ENCODE assay signal across 22 cellular contexts in genomic region chr21:35197191-35197590, GRCh38.
DNase-seq lines count a peak whose midpoint lies in the region; ATAC-seq, FAIRE-seq and TF ChIP-seq lines count a peak whose summit lies in the region.
"Had no signal": no experiment of that assay in that cellular context is flagged by ENCODE, and none has a peak within 500 bp of the region (broad histone marks: within the 10 kb centered on the region; RNA-seq: fewer than 3 reads in every experiment).

No MANE protein-coding gene starts in this region.

- H3K27me3 Mint-ChIP-seq in HFFc6 (ENCODE audit: insufficient read depth): peaks cover 3% of the 10 kb centered on the region
- H3K27me3 Mint-ChIP-seq in activated T-helper 17 cell treated with anti-CD3 and anti-CD28 coated beads, Interleukin-2, amount 50 U/mL, for 72 hours: peaks cover 4% of the 10 kb centered on the region
- H3K27me3 Mint-ChIP-seq: activated CD4-positive, alpha-beta T cell treated with anti-CD3 and anti-CD28 coated beads, Interleukin-2, amount 10 ng/mL, durations not matched to agents 7 days and 5 days had no signal

- no peaks in the 10 kb centered on the region for H3K27me3 ChIP-seq in keratinocyte (ENCODE audit: control insufficient read depth, extremely low read depth, insufficient read depth, low read length)
- H3K27me3 ChIP-seq in right lobe of liver: no peaks in the 10 kb centered on the region
- H3K27me3 ChIP-seq: gastrocnemius medialis had no signal

- no peak overlapping the region for H3K4me2 ChIP-seq in keratinocyte (ENCODE audit: control insufficient read depth, extremely low read depth, insufficient read depth, low read depth, low read length)

- H3K4me3 Mint-ChIP-seq in HFFc6: peak overlapping the region; percentile 14; the same call in 1 of the 2 replicates
- no peak overlapping the region for H3K4me3 Mint-ChIP-seq in activated T-helper 17 cell treated with anti-CD3 and anti-CD28 coated beads, Interleukin-2, amount 50 U/mL, for 72 hours
- H3K4me3 Mint-ChIP-seq: activated CD4-positive, alpha-beta T cell treated with anti-CD3 and anti-CD28 coated beads, Interleukin-2, amount 10 ng/mL, durations not matched to agents 7 days and 5 days; activated CD8-positive, alpha-beta memory T cell treated with anti-CD3 and anti-CD28 coated beads, Interleukin-2, amount 10 ng/mL, durations not matched to agents 7 days and 5 days; nephron progenitor cell; type B pancreatic cell had no signal

- intact Hi-C loops in right lobe of liver (cut with DNase I): no loop called here

- no peak overlapping the region for H2AFZ ChIP-seq in keratinocyte (ENCODE audit: control insufficient read depth, low read length)
- H2AFZ ChIP-seq: parathyroid adenoma had no signal

- dilution Hi-C loops in keratinocyte (cut with MboI; ENCODE audit: extremely low pct_ligation_motif_present, low sequenced_read_pairs): no loop called here

- H3K9me3 ChIP-seq in keratinocyte (ENCODE audit: control insufficient read depth, low read depth, low read length) (peaks cover 13% of the 10 kb centered on the region), right lobe of liver (no peaks in the 10 kb centered on the region)
- H3K9me3 ChIP-seq: gastrocnemius medialis had no signal

- WGBS in right lobe of liver (ENCODE audit: insufficient coverage, low coverage, low lambda C conversion rate, missing lambda C conversion rate): 71% methylated on average over 4 of the region's 4 CpGs

- peak; percentile 44 for DNase-seq in EH (ENCODE audit: low read depth)
- no peak for DNase-seq in HFFc6
- no peak for DNase-seq in keratinocyte (ENCODE audit: low read depth, low spot score)
- DNase-seq in right lobe of liver: no peak
- no peak for DNase-seq in SHP77 treated with DMSO at 0.1 percent for 48 hours (lab: John Stamatoyannopoulos, UW)
- no peak for DNase-seq in glomerular visceral epithelial cell (ENCODE audit: extremely low spot score)
- DNase-seq: activated CD4-positive, alpha-beta T cell treated with anti-CD3 and anti-CD28 coated beads, Interleukin-2, amount 10 ng/mL, durations not matched to agents 7 days and 5 days; activated CD8-positive, alpha-beta memory T cell treated with anti-CD3 and anti-CD28 coated beads, Interleukin-2, amount 10 ng/mL, durations not matched to agents 7 days and 5 days; effector CD8-positive, alpha-beta T cell; gastrocnemius medialis; hypothalamus; NCI-H1048; NCI-H187; NCI-H526; nephron progenitor cell had no signal

- H3K36me3 ChIP-seq in keratinocyte (ENCODE audit: control insufficient read depth in 2 of 2, extremely low read depth in 1 of 2, insufficient read depth in 2 of 2, low read length in 2 of 2) (no peaks in the 10 kb centered on the region), right lobe of liver (no peaks in the 10 kb centered on the region)
- H3K36me3 ChIP-seq: gastrocnemius medialis had no signal

- H3K4me1 ChIP-seq in keratinocyte (ENCODE audit: control insufficient read depth, extremely low read depth, insufficient read depth, low read length) (peaks cover 32% of the 10 kb centered on the region), right lobe of liver (no peaks in the 10 kb centered on the region)
- H3K4me1 ChIP-seq: parathyroid adenoma had no signal

- peak overlapping the region; percentile 24 for H3K9ac ChIP-seq in keratinocyte (ENCODE audit: control insufficient read depth, extremely low read depth, insufficient read depth, low read length)
- H3K9ac ChIP-seq: parathyroid adenoma had no signal

- no peaks in the 10 kb centered on the region for H4K20me1 ChIP-seq in keratinocyte (ENCODE audit: control insufficient read depth, extremely low read depth, insufficient read depth, low read length)

- no peaks in the 10 kb centered on the region for H3K9me1 ChIP-seq in keratinocyte (ENCODE audit: control insufficient read depth, extremely low read depth, insufficient read depth, low read length)

- TF ChIP-seq CTCF in HFFc6 (IDR thresholded peaks at IDR 0.05) (no peak), keratinocyte (optimal IDR thresholded peaks at IDR 0.05 in 1 of 3, IDR thresholded peaks at IDR 0.05 in 1 of 3, conservative IDR thresholded peaks at IDR 0.05 in 1 of 3; ENCODE audit: extremely low read depth in 1 of 3, insufficient read depth in 2 of 3, low read length in 3 of 3) (no peak), right lobe of liver (IDR thresholded peaks at IDR 0.05) (no peak)

- peak overlapping the region; percentile 83 for H3K27ac ChIP-seq in keratinocyte (ENCODE audit: control insufficient read depth, insufficient read depth, low read length)
- H3K27ac ChIP-seq in right lobe of liver: no peak overlapping the region
- H3K27ac ChIP-seq: parathyroid adenoma, VCaP had no signal

- peak; percentile 71 for FAIRE-seq in keratinocyte (lab: Jason Lieb, UNC)
- FAIRE-seq: colon had no signal

- no peaks in the 10 kb centered on the region for H3K9me3 Mint-ChIP-seq in HFFc6
- peaks cover 8% of the 10 kb centered on the region for H3K9me3 Mint-ChIP-seq in activated T-helper 17 cell treated with anti-CD3 and anti-CD28 coated beads, Interleukin-2, amount 50 U/mL, for 72 hours

- ATAC-seq in activated T-helper 17 cell treated with anti-CD3 and anti-CD28 coated beads, Interleukin-2, amount 50 U/mL, for 72 hours (replicated peaks): peak; percentile 85
- no peak for ATAC-seq in right lobe of liver
- no peak for ATAC-seq in HG02852 (IDR thresholded peaks at IDR 0.05; ENCODE audit: unreplicated experiment)
- ATAC-seq: activated CD8-positive, alpha-beta memory T cell treated with anti-CD3 and anti-CD28 coated beads, Interleukin-2, amount 10 ng/mL, durations not matched to agents 7 days and 5 days had no signal

- peak overlapping the region; percentile 86 for H3K27ac Mint-ChIP-seq in HFFc6
- H3K27ac Mint-ChIP-seq in activated T-helper 17 cell treated with anti-CD3 and anti-CD28 coated beads, Interleukin-2, amount 50 U/mL, for 72 hours: no peak overlapping the region
- H3K27ac Mint-ChIP-seq: activated CD4-positive, alpha-beta T cell treated with anti-CD3 and anti-CD28 coated beads, Interleukin-2, amount 10 ng/mL, durations not matched to agents 7 days and 5 days; activated CD8-positive, alpha-beta memory T cell treated with anti-CD3 and anti-CD28 coated beads, Interleukin-2, amount 10 ng/mL, durations not matched to agents 7 days and 5 days; activated T-helper 2 cell treated with anti-CD3 and anti-CD28 coated beads, Interferon-gamma antibody, Interleukin-2, Interleukin-4, amounts not matched to agents 10 μg/mL and 5 μg/mL and 100 μg/mL, durations not matched to agents 14 hours and 24 hours and 36 hours; nephron progenitor cell had no signal

- H3K4me3 ChIP-seq in keratinocyte (ENCODE audit: control insufficient read depth in 2 of 3, extremely low read depth in 1 of 3, insufficient read depth in 2 of 3, low read depth in 1 of 3, low read length in 3 of 3): no peak overlapping the region
- H3K4me3 ChIP-seq in right lobe of liver: no peak overlapping the region
- H3K4me3 ChIP-seq: gastrocnemius medialis had no signal

- H3K36me3 Mint-ChIP-seq in HFFc6 (ENCODE audit: low read depth): peaks cover 31% of the 10 kb centered on the region
- no peaks in the 10 kb centered on the region for H3K36me3 Mint-ChIP-seq in activated T-helper 17 cell treated with anti-CD3 and anti-CD28 coated beads, Interleukin-2, amount 50 U/mL, for 72 hours (ENCODE audit: low read depth)
- H3K36me3 Mint-ChIP-seq: type B pancreatic cell had no signal

- TF ChIP-seq POLR2A in right lobe of liver (IDR thresholded peaks at IDR 0.05): no peak

- H3K4me1 Mint-ChIP-seq in HFFc6 (ENCODE audit: low read depth): peaks cover 65% of the 10 kb centered on the region
- H3K4me1 Mint-ChIP-seq in activated T-helper 17 cell treated with anti-CD3 and anti-CD28 coated beads, Interleukin-2, amount 50 U/mL, for 72 hours: peaks cover 19% of the 10 kb centered on the region
- H3K4me1 Mint-ChIP-seq: activated CD8-positive, alpha-beta memory T cell treated with anti-CD3 and anti-CD28 coated beads, Interleukin-2, amount 10 ng/mL, durations not matched to agents 7 days and 5 days; nephron progenitor cell had no signal

- H3K79me2 ChIP-seq in keratinocyte (ENCODE audit: control insufficient read depth, insufficient read depth, low read length): no peaks in the 10 kb centered on the region
- H3K79me2 ChIP-seq: parathyroid adenoma had no signal
